ENCODE assay signal across 15 cellular contexts in genomic region chr13:46662690-46663089, GRCh38.
DNase-seq lines count a peak whose midpoint lies in the region; ATAC-seq and TF ChIP-seq lines count a peak whose summit lies in the region.
"Had no signal": no experiment of that assay in that cellular context is flagged by ENCODE, and none has a peak within 500 bp of the region (broad histone marks: within the 10 kb centered on the region; RNA-seq: fewer than 3 reads in every experiment).

No MANE protein-coding gene starts in this region.

- H3K27me3 ChIP-seq in hepatocyte = no peaks in the 10 kb centered on the region

- H2AFZ ChIP-seq in hepatocyte = no peak overlapping the region

- peaks cover 56% of the 10 kb centered on the region for H3K4me1 ChIP-seq in hepatocyte (ENCODE audit: insufficient read depth)

- H3K9me3 ChIP-seq in hepatocyte (ENCODE audit: low read depth) = no peaks in the 10 kb centered on the region

- H3K4me2 ChIP-seq in hepatocyte = no peak overlapping the region

- H4K20me1 ChIP-seq in hepatocyte (ENCODE audit: insufficient read depth, poor library complexity, severe bottlenecking) = no peaks in the 10 kb centered on the region

- ATAC-seq in GM18505 (IDR thresholded peaks at IDR 0.05; ENCODE audit: unreplicated experiment) (peak; percentile 49), GM21390 (IDR thresholded peaks at IDR 0.05; ENCODE audit: unreplicated experiment) (peak; percentile 59), HG03108 (IDR thresholded peaks at IDR 0.05; ENCODE audit: unreplicated experiment) (peak; percentile 46), GM21526 (IDR thresholded peaks at IDR 0.05; ENCODE audit: low FRiP score, unreplicated experiment) (no peak), GM19455 (IDR thresholded peaks at IDR 0.05; ENCODE audit: unreplicated experiment) (no peak)

- H3K9me2 ChIP-seq in hepatocyte (replicated peaks; ENCODE audit: insufficient read depth) = no peaks in the 10 kb centered on the region

- peak overlapping the region; percentile 11 for H3K27ac ChIP-seq in hepatocyte
- H3K27ac ChIP-seq: RWPE1 had no signal

- DNase-seq in hepatocyte (ENCODE audit: low spot score) (no peak), NCI-H1417 (lab: John Stamatoyannopoulos, UW) (no peak), DMS153 (lab: John Stamatoyannopoulos, UW) (no peak)
- DNase-seq: activated CD4-positive, CD25-positive, alpha-beta regulatory T cell treated with anti-CD3 and anti-CD28 coated beads, Interleukin-2, amount 50 U/mL, for 72 hours; activated naive CD4-positive, alpha-beta T cell treated with anti-CD3 and anti-CD28 coated beads, Interleukin-2, amount 10 ng/mL, durations not matched to agents 7 days and 5 days; CD4-positive, alpha-beta memory T cell; glutamatergic neuron; NCI-H2029; stimulated activated CD8-positive, alpha-beta memory T cell treated with anti-CD3 and anti-CD28 coated beads, Interleukin-4, amount 100 ng/mL, for 48 hours had no signal

- no peak overlapping the region for H3K4me3 ChIP-seq in hepatocyte

- no peaks in the 10 kb centered on the region for H3K36me3 ChIP-seq in hepatocyte (replicated peaks; ENCODE audit: insufficient read depth, low read depth)

- peaks cover 65% of the 10 kb centered on the region for H3K79me2 ChIP-seq in hepatocyte

- TF ChIP-seq CTCF in hepatocyte (IDR thresholded peaks at IDR 0.05; ENCODE audit: poor library complexity) = no peak

- no peak for TF ChIP-seq POLR2A in GM18505 (IDR thresholded peaks at IDR 0.05; ENCODE audit: borderline replicate concordance, extremely low read depth, insufficient read depth, insufficient read length)

- 59% methylated on average over 3 of the region's 3 CpGs for WGBS in hepatocyte (ENCODE audit: low lambda C conversion rate, missing lambda C conversion rate)

Comparison
In these comparisons a context has a peak if more than half of its experiments do, and no peak if none do; other contexts are left out.
1. ATAC-seq: peak in GM18505 (single experiment), GM21390 (single experiment) and HG03108 (single experiment); none in GM21526 (single experiment) and GM19455 (single experiment).